ENCODE assay signal across 21 cellular contexts in the genomic region with DNA sequence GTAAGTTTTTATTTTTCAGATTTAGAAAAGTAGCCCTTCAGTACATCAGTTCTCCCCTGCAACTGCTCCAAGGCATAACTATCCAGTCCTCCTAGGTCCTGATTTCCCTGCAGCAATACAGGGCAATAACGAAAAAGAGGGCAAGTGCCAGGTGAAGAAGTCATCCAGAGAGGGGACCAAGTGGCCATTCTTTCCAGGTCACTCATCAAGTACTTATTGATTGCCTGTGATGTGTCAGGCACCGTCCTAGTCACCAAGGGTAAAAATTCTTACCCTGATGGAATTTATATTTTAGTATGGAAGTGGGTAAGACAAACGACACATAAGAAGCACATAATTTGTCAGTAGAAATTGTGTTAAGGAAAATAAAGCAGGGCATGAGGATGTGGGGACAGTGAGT.
DNase-seq lines count a peak whose midpoint lies in the region; ATAC-seq and TF ChIP-seq lines count a peak whose summit lies in the region.
"Had no signal": no experiment of that assay in that cellular context is flagged by ENCODE, and none has a peak within 500 bp of the region (broad histone marks: within the 10 kb centered on the region; RNA-seq: fewer than 3 reads in every experiment).

No MANE protein-coding gene starts in this region.

- H3K36me3 Mint-ChIP-seq in activated CD4-positive, alpha-beta memory T cell treated with anti-CD3 and anti-CD28 coated beads, Interleukin-2, amount 10 ng/mL, durations not matched to agents 7 days and 5 days (ENCODE audit: low read depth) = peaks cover 76% of the 10 kb centered on the region
- peaks cover 47% of the 10 kb centered on the region for H3K36me3 Mint-ChIP-seq in activated CD4-positive, alpha-beta memory T cell treated with anti-CD3 and anti-CD28 coated beads for 36 hours
- peaks cover 20% of the 10 kb centered on the region for H3K36me3 Mint-ChIP-seq in T-cell
- H3K36me3 Mint-ChIP-seq in stimulated activated naive B cell treated with anti-CD40 and anti-IgM and Interleukin-4, amounts not matched to agents 10 μg/mL and 1 μg/mL and 100 μg/mL, for 72 hours = peaks cover 44 to 53% of the 10 kb centered on the region in 2 donors

- intact Hi-C loops in activated CD4-positive, alpha-beta memory T cell treated with anti-CD3 and anti-CD28 coated beads for 36 hours (cut with micrococcal nuclease) = loop anchor here (10.0 kb wide), 1 partner anchor 250 kb away; a partner anchor contains a TSS
- intact Hi-C loops in posterior cingulate gyrus (cut with DNase I) = no loop called here

- H3K27me3 ChIP-seq in hepatocyte = no peaks in the 10 kb centered on the region
- H3K27me3 ChIP-seq: BLaER1, heart right ventricle had no signal

- H3K9me3 Mint-ChIP-seq in activated CD4-positive, alpha-beta memory T cell treated with anti-CD3 and anti-CD28 coated beads, Interleukin-2, amount 10 ng/mL, durations not matched to agents 7 days and 5 days = no peaks in the 10 kb centered on the region
- H3K9me3 Mint-ChIP-seq in activated CD4-positive, alpha-beta memory T cell treated with anti-CD3 and anti-CD28 coated beads for 36 hours = no peaks in the 10 kb centered on the region
- H3K9me3 Mint-ChIP-seq in T-cell = no peaks in the 10 kb centered on the region
- no peaks in the 10 kb centered on the region for H3K9me3 Mint-ChIP-seq in stimulated activated naive B cell treated with anti-CD40 and anti-IgM and Interleukin-4, amounts not matched to agents 10 μg/mL and 1 μg/mL and 100 μg/mL, for 72 hours
- H3K9me3 Mint-ChIP-seq: endodermal cell had no signal

- no peaks in the 10 kb centered on the region for H3K27me3 Mint-ChIP-seq in activated CD4-positive, alpha-beta memory T cell treated with anti-CD3 and anti-CD28 coated beads, Interleukin-2, amount 10 ng/mL, durations not matched to agents 7 days and 5 days
- no peaks in the 10 kb centered on the region for H3K27me3 Mint-ChIP-seq in activated CD4-positive, alpha-beta memory T cell treated with anti-CD3 and anti-CD28 coated beads for 36 hours
- no peaks in the 10 kb centered on the region for H3K27me3 Mint-ChIP-seq in T-cell
- H3K27me3 Mint-ChIP-seq in stimulated activated naive B cell treated with anti-CD40 and anti-IgM and Interleukin-4, amounts not matched to agents 10 μg/mL and 1 μg/mL and 100 μg/mL, for 72 hours = no peaks in the 10 kb centered on the region
- H3K27me3 Mint-ChIP-seq: progenitor cell of endocrine pancreas had no signal

- POLR2A ChIA-PET in activated CD4-positive, alpha-beta memory T cell treated with anti-CD3 and anti-CD28 coated beads, Interleukin-2, amount 10 ng/mL, durations not matched to agents 7 days and 5 days (lab: Charles Lee) = interaction anchor here (1.0 to 3.7 kb wide), 4 partner anchors 64 to 156 kb away, joined by 3 to 50 read pairs (median 28); a partner anchor contains a TSS
- POLR2A ChIA-PET in activated CD4-positive, alpha-beta memory T cell treated with anti-CD3 and anti-CD28 coated beads for 36 hours (lab: Charles Lee) = no interaction called here
- POLR2A ChIA-PET in T-cell (lab: Charles Lee) = no interaction called here

- 90% methylated on average over 3 of the region's 3 CpGs for WGBS in hepatocyte (ENCODE audit: low lambda C conversion rate, missing lambda C conversion rate)

- H3K4me3 ChIP-seq in hepatocyte = no peak overlapping the region
- H3K4me3 ChIP-seq: BLaER1, heart right ventricle, PC-9, skin epidermis had no signal

- H3K9me2 ChIP-seq in hepatocyte (replicated peaks; ENCODE audit: insufficient read depth) = no peaks in the 10 kb centered on the region

- H3K27ac Mint-ChIP-seq in activated CD4-positive, alpha-beta memory T cell treated with anti-CD3 and anti-CD28 coated beads, Interleukin-2, amount 10 ng/mL, durations not matched to agents 7 days and 5 days = peak overlapping the region; percentile 87
- no peak overlapping the region for H3K27ac Mint-ChIP-seq in activated CD4-positive, alpha-beta memory T cell treated with anti-CD3 and anti-CD28 coated beads for 36 hours
- H3K27ac Mint-ChIP-seq in T-cell = peak overlapping the region; percentile 85 to 96
- peak overlapping the region; percentile 11 for H3K27ac Mint-ChIP-seq in stimulated activated naive B cell treated with anti-CD40 and anti-IgM and Interleukin-4, amounts not matched to agents 10 μg/mL and 1 μg/mL and 100 μg/mL, for 72 hours
- H3K27ac Mint-ChIP-seq: endodermal cell had no signal

- no peak overlapping the region for H3K4me2 ChIP-seq in hepatocyte
- H3K4me2 ChIP-seq: BLaER1 had no signal

- no peaks in the 10 kb centered on the region for H3K36me3 ChIP-seq in hepatocyte (replicated peaks; ENCODE audit: insufficient read depth, low read depth)

- H3K79me2 ChIP-seq in hepatocyte = no peaks in the 10 kb centered on the region

- ATAC-seq in T-cell (replicated peaks in 1 of 4) = no peak
- no peak for ATAC-seq in stimulated activated naive B cell treated with anti-CD40 and anti-IgM and Interleukin-4, amounts not matched to agents 10 μg/mL and 1 μg/mL and 100 μg/mL, for 72 hours (replicated peaks)
- ATAC-seq in GM19395 (IDR thresholded peaks at IDR 0.05; ENCODE audit: unreplicated experiment) = no peak
- no peak for ATAC-seq in HG02588 (IDR thresholded peaks at IDR 0.05; ENCODE audit: unreplicated experiment)
- ATAC-seq: heart right ventricle had no signal

- peaks cover 53% of the 10 kb centered on the region for H3K4me1 ChIP-seq in hepatocyte (ENCODE audit: insufficient read depth)

- no peak overlapping the region for H2AFZ ChIP-seq in hepatocyte
- H2AFZ ChIP-seq: PC-9 had no signal

- peak overlapping the region; percentile 95 for H3K27ac ChIP-seq in hepatocyte
- H3K27ac ChIP-seq: BLaER1 had no signal

- H3K4me3 Mint-ChIP-seq in activated CD4-positive, alpha-beta memory T cell treated with anti-CD3 and anti-CD28 coated beads, Interleukin-2, amount 10 ng/mL, durations not matched to agents 7 days and 5 days = no peak overlapping the region
- no peak overlapping the region for H3K4me3 Mint-ChIP-seq in activated CD4-positive, alpha-beta memory T cell treated with anti-CD3 and anti-CD28 coated beads for 36 hours
- peak overlapping the region in 1 of 3 donors; percentile 58 for H3K4me3 Mint-ChIP-seq in T-cell
- H3K4me3 Mint-ChIP-seq in stimulated activated naive B cell treated with anti-CD40 and anti-IgM and Interleukin-4, amounts not matched to agents 10 μg/mL and 1 μg/mL and 100 μg/mL, for 72 hours = no peak overlapping the region
- H3K4me3 Mint-ChIP-seq: endodermal cell, neural crest cell had no signal

- H4K20me1 ChIP-seq in hepatocyte (ENCODE audit: insufficient read depth, poor library complexity, severe bottlenecking) = no peaks in the 10 kb centered on the region
- H4K20me1 ChIP-seq: BLaER1 had no signal

- H3K4me1 Mint-ChIP-seq in activated CD4-positive, alpha-beta memory T cell treated with anti-CD3 and anti-CD28 coated beads, Interleukin-2, amount 10 ng/mL, durations not matched to agents 7 days and 5 days = peaks cover 80% of the 10 kb centered on the region
- H3K4me1 Mint-ChIP-seq in activated CD4-positive, alpha-beta memory T cell treated with anti-CD3 and anti-CD28 coated beads for 36 hours (ENCODE audit: low read depth) = peaks cover 66% of the 10 kb centered on the region
- H3K4me1 Mint-ChIP-seq in T-cell = peaks cover 70 to 87% (median 74%) of the 10 kb centered on the region in 3 donors
- H3K4me1 Mint-ChIP-seq in stimulated activated naive B cell treated with anti-CD40 and anti-IgM and Interleukin-4, amounts not matched to agents 10 μg/mL and 1 μg/mL and 100 μg/mL, for 72 hours = peaks cover 35 to 67% of the 10 kb centered on the region in 2 donors

- no peaks in the 10 kb centered on the region for H3K9me3 ChIP-seq in hepatocyte (ENCODE audit: low read depth)
- H3K9me3 ChIP-seq: BLaER1, heart right ventricle had no signal

- DNase-seq in activated CD4-positive, alpha-beta memory T cell treated with anti-CD3 and anti-CD28 coated beads, Interleukin-2, amount 10 ng/mL, durations not matched to agents 7 days and 5 days = no peak
- DNase-seq in activated CD4-positive, alpha-beta memory T cell treated with anti-CD3 and anti-CD28 coated beads for 36 hours = no peak
- no peak for DNase-seq in T-cell
- no peak for DNase-seq in hepatocyte (ENCODE audit: low spot score)
- DNase-seq in stimulated activated naive B cell treated with anti-CD40 and anti-IgM and Interleukin-4, amounts not matched to agents 10 μg/mL and 1 μg/mL and 100 μg/mL, for 72 hours = no peak
- DNase-seq in posterior cingulate gyrus = no peak
- DNase-seq: activated CD8-positive, alpha-beta memory T cell treated with anti-CD3 and anti-CD28 coated beads, Interleukin-2, amount 50 U/mL, for 4 hours; activated gamma-delta T cell; endodermal cell; heart right ventricle; MM.1S; NCI-H1694 treated with DMSO at 0.1 percent for 48 hours; NCI-H748 treated with DMSO at 0.1 percent for 48 hours; PC-9; stimulated activated CD4-positive, alpha-beta T cell treated with anti-CD3 and anti-CD28 coated beads, Interleukin-2, amount 100 ng/mL, for 48 hours had no signal

- TF ChIP-seq CTCF in hepatocyte (IDR thresholded peaks at IDR 0.05; ENCODE audit: poor library complexity) = no peak

- CTCF ChIA-PET in activated CD4-positive, alpha-beta memory T cell treated with anti-CD3 and anti-CD28 coated beads, Interleukin-2, amount 10 ng/mL, durations not matched to agents 7 days and 5 days (lab: Charles Lee) = no interaction called here
- CTCF ChIA-PET in activated CD4-positive, alpha-beta memory T cell treated with anti-CD3 and anti-CD28 coated beads for 36 hours (lab: Charles Lee) = interaction anchor here (3.1 kb wide), 1 partner anchor 270 kb away, joined by 12 read pairs; no protein-coding TSS in a partner anchor
- CTCF ChIA-PET in T-cell (lab: Charles Lee) = no interaction called here
